25 cellular contexts compared by ENCODE assay signal in genomic region chr1:244200596-244200995, GRCh38.
"Had no signal": no experiment of that assay in that cellular context is flagged by ENCODE, and none has a peak within 500 bp of the region (broad histone marks: within the 10 kb centered on the region; RNA-seq: fewer than 3 reads in every experiment).

No MANE protein-coding gene starts in this region.

- H3K27me3 ChIP-seq: esophagus squamous epithelium, heart right ventricle, left lung, neural progenitor cell, right atrium auricular region, stomach, thyroid gland, vagina had no signal

- H3K4me1 ChIP-seq: heart right ventricle, left lung, neural progenitor cell, prostate gland, right atrium auricular region, stomach, thyroid gland, vagina had no signal

- H2AFZ ChIP-seq: neural progenitor cell had no signal

- H3K9me3 ChIP-seq: esophagus squamous epithelium, heart right ventricle, left lung, prostate gland, right atrium auricular region, stomach, thyroid gland, vagina had no signal

- ATAC-seq: effector memory CD8-positive, alpha-beta T cell; heart right ventricle; left cardiac atrium; left lung; naive thymus-derived CD4-positive, alpha-beta T cell; sciatic nerve; stimulated activated effector memory CD8-positive, alpha-beta T cell treated with anti-CD3 and anti-CD28 coated beads, Interleukin-12 subunit alpha, Interleukin-12 subunit beta, amount 100 ng/mL, for 72 hours had no signal

- H3K9ac ChIP-seq: neural progenitor cell had no signal

- H3K4me2 ChIP-seq: neural progenitor cell had no signal

- H3K36me3 ChIP-seq: esophagus squamous epithelium, heart right ventricle, left lung, neural progenitor cell, prostate gland, right atrium auricular region, stomach, thyroid gland, vagina had no signal

- H3K4me1 Mint-ChIP-seq: naive thymus-derived CD4-positive, alpha-beta T cell; stimulated activated effector memory CD8-positive, alpha-beta T cell treated with anti-CD3 and anti-CD28 coated beads, Interleukin-12 subunit alpha, Interleukin-12 subunit beta, amount 100 ng/mL, for 72 hours had no signal

- H3K27ac ChIP-seq: esophagus squamous epithelium, heart right ventricle, left lung, neural progenitor cell, prostate gland, right atrium auricular region, stomach, thyroid gland, vagina had no signal

- H3K4me3 Mint-ChIP-seq: effector memory CD8-positive, alpha-beta T cell; naive thymus-derived CD4-positive, alpha-beta T cell; nephron; neural progenitor cell; stimulated activated effector memory CD8-positive, alpha-beta T cell treated with anti-CD3 and anti-CD28 coated beads, Interleukin-12 subunit alpha, Interleukin-12 subunit beta, amount 100 ng/mL, for 72 hours had no signal

- H3K9me3 Mint-ChIP-seq: effector memory CD8-positive, alpha-beta T cell; naive thymus-derived CD4-positive, alpha-beta T cell; nephron; neural progenitor cell; stimulated activated effector memory CD8-positive, alpha-beta T cell treated with anti-CD3 and anti-CD28 coated beads, Interleukin-12 subunit alpha, Interleukin-12 subunit beta, amount 100 ng/mL, for 72 hours had no signal

- H3K36me3 Mint-ChIP-seq: naive thymus-derived CD4-positive, alpha-beta T cell; neural progenitor cell; stimulated activated effector memory CD8-positive, alpha-beta T cell treated with anti-CD3 and anti-CD28 coated beads, Interleukin-12 subunit alpha, Interleukin-12 subunit beta, amount 100 ng/mL, for 72 hours had no signal

- DNase-seq: effector memory CD8-positive, alpha-beta T cell; erythroblast; esophagus squamous epithelium; foreskin melanocyte; glutamatergic neuron; heart right ventricle; hippocampal formation; left cardiac atrium; mesenchymal stem cell; midbrain; naive thymus-derived CD4-positive, alpha-beta T cell; stimulated activated CD4-positive, alpha-beta T cell treated with anti-CD3 and anti-CD28 coated beads, Interleukin-2, amount 100 ng/mL, for 24 hours; stimulated activated CD4-positive, alpha-beta T cell treated with anti-CD3 and anti-CD28 coated beads, Interleukin-4, amount 100 ng/mL, for 24 hours; stimulated activated naive CD4-positive, alpha-beta T cell treated with Interleukin-2 at 50 U/mL for 16 hours; stomach; thyroid gland; trophoblast cell had no signal

- H3K27ac Mint-ChIP-seq: effector memory CD8-positive, alpha-beta T cell; nephron; neural progenitor cell; stimulated activated effector memory CD8-positive, alpha-beta T cell treated with anti-CD3 and anti-CD28 coated beads, Interleukin-12 subunit alpha, Interleukin-12 subunit beta, amount 100 ng/mL, for 72 hours had no signal

- H3K4me3 ChIP-seq: esophagus squamous epithelium, heart right ventricle, left lung, neural progenitor cell, prostate gland, right atrium auricular region, stomach, thyroid gland, vagina had no signal
